1 cellular context compared by ENCODE assay signal in the genomic region with DNA sequence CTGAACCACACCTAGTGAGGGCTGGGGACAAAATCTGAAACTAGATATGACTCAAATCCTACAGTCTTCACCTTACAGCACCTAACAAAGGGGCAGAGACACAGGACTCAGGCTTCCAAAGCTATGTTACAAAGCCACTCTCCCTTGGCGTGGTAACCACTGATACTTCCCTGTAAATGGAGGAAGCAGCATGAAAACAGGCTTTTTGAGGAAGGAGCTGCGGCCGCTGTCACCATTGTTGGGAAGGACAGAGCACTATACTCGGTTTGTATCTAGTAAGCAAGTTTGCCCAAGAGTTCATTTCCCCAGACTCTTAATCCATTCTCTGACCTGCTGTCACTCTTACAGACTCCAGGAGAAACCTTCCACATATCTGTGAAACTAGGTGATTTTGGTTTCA.
TF ChIP-seq lines count a peak whose summit lies in the region.

No MANE protein-coding gene starts in this region.

TF ChIP-seq in K562, 482 proteins besides CTCF, POLR2A, EP300 and RAD21 (continued from another document):
- TF ChIP-seq, protein P1, sequence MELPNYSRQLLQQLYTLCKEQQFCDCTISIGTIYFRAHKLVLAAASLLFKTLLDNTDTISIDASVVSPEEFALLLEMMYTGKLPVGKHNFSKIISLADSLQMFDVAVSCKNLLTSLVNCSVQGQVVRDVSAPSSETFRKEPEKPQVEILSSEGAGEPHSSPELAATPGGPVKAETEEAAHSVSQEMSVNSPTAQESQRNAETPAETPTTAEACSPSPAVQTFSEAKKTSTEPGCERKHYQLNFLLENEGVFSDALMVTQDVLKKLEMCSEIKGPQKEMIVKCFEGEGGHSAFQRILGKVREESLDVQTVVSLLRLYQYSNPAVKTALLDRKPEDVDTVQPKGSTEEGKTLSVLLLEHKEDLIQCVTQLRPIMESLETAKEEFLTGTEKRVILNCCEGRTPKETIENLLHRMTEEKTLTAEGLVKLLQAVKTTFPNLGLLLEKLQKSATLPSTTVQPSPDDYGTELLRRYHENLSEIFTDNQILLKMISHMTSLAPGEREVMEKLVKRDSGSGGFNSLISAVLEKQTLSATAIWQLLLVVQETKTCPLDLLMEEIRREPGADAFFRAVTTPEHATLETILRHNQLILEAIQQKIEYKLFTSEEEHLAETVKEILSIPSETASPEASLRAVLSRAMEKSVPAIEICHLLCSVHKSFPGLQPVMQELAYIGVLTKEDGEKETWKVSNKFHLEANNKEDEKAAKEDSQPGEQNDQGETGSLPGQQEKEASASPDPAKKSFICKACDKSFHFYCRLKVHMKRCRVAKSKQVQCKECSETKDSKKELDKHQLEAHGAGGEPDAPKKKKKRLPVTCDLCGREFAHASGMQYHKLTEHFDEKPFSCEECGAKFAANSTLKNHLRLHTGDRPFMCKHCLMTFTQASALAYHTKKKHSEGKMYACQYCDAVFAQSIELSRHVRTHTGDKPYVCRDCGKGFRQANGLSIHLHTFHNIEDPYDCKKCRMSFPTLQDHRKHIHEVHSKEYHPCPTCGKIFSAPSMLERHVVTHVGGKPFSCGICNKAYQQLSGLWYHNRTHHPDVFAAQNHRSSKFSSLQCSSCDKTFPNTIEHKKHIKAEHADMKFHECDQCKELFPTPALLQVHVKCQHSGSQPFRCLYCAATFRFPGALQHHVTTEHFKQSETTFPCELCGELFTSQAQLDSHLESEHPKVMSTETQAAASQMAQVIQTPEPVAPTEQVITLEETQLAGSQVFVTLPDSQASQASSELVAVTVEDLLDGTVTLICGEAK (IDR thresholded peaks at IDR 0.05), result no peak
- TF ChIP-seq, protein P1 (CRISPR knock-in tag; IDR thresholded peaks at IDR 0.05), result no peak
- TF ChIP-seq ZNF57 (CRISPR knock-in tag; IDR thresholded peaks at IDR 0.05) (no peak), MAZ (CRISPR knock-in tag; conservative IDR thresholded peaks at IDR 0.05 in 1 of 2, IDR thresholded peaks at IDR 0.05 in 1 of 2) (no peak), ZNF23 (CRISPR knock-in tag; IDR thresholded peaks at IDR 0.05) (no peak), NCOR1 (IDR thresholded peaks at IDR 0.05) (no peak), MECOM (CRISPR knock-in tag; IDR thresholded peaks at IDR 0.05) (no peak), CSDE1 (IDR thresholded peaks at IDR 0.05) (no peak), RBM15 (IDR thresholded peaks at IDR 0.05; ENCODE audit: insufficient read depth, low read length) (no peak), TCF7L2 (IDR thresholded peaks at IDR 0.05; ENCODE audit: low read depth, low read length) (no peak), SMARCA4 (IDR thresholded peaks at IDR 0.05) (no peak), NELFE (IDR thresholded peaks at IDR 0.05; ENCODE audit: insufficient read depth, insufficient read length) (no peak)
- TF ChIP-seq, protein P2, sequence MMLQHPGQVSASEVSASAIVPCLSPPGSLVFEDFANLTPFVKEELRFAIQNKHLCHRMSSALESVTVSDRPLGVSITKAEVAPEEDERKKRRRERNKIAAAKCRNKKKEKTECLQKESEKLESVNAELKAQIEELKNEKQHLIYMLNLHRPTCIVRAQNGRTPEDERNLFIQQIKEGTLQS (IDR thresholded peaks at IDR 0.05), result no peak
- TF ChIP-seq, protein P2 (CRISPR knock-in tag; conservative IDR thresholded peaks at IDR 0.05), result no peak
- TF ChIP-seq, protein P3, sequence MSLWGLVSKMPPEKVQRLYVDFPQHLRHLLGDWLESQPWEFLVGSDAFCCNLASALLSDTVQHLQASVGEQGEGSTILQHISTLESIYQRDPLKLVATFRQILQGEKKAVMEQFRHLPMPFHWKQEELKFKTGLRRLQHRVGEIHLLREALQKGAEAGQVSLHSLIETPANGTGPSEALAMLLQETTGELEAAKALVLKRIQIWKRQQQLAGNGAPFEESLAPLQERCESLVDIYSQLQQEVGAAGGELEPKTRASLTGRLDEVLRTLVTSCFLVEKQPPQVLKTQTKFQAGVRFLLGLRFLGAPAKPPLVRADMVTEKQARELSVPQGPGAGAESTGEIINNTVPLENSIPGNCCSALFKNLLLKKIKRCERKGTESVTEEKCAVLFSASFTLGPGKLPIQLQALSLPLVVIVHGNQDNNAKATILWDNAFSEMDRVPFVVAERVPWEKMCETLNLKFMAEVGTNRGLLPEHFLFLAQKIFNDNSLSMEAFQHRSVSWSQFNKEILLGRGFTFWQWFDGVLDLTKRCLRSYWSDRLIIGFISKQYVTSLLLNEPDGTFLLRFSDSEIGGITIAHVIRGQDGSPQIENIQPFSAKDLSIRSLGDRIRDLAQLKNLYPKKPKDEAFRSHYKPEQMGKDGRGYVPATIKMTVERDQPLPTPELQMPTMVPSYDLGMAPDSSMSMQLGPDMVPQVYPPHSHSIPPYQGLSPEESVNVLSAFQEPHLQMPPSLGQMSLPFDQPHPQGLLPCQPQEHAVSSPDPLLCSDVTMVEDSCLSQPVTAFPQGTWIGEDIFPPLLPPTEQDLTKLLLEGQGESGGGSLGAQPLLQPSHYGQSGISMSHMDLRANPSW (CRISPR knock-in tag; IDR thresholded peaks at IDR 0.05), result no peak
